ENCODE assay signal across 16 cellular contexts in the genomic region with DNA sequence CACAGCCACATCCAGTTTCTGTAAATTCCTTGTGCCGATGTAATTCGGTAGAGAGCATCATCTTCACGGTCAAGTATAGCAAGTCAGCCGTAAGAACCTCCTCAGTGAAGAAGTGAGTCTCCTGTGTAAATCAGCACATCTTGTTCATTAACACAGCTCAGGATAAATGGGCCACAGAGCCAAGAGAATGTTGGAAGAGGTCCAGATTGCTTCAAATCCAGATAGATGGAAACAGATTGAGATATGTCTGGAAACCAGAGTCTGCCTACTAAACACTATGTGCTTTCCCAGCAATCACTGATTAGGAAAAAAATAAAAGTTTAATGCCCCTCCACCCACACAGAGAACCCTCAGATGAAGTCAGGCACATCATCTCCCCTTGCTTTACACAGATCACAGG.
"Had no signal": no experiment of that assay in that cellular context is flagged by ENCODE, and none has a peak within 500 bp of the region (broad histone marks: within the 10 kb centered on the region; RNA-seq: fewer than 3 reads in every experiment).

No MANE protein-coding gene starts in this region.

- ATAC-seq: activated T-helper 17 cell treated with anti-CD3 and anti-CD28 coated beads, Interleukin-2, amount 50 U/mL, for 72 hours; effector memory CD8-positive, alpha-beta T cell; stimulated activated effector memory CD8-positive, alpha-beta T cell treated with anti-CD3 and anti-CD28 coated beads, Interleukin-12 subunit alpha, Interleukin-12 subunit beta, amount 100 ng/mL, for 72 hours had no signal

- H3K9me3 Mint-ChIP-seq: activated CD4-positive, alpha-beta T cell treated with anti-CD3 and anti-CD28 coated beads, Interleukin-2, amount 10 ng/mL, durations not matched to agents 24 days and 14 days; dendritic cell treated with granulocyte-macrophage colony-stimulating factor and Interleukin-4, amounts not matched to agents 40 ng/mL and 50 ng/mL, for 4 days; neural progenitor cell had no signal

- H3K36me3 Mint-ChIP-seq: neural progenitor cell; stimulated activated effector memory CD8-positive, alpha-beta T cell treated with anti-CD3 and anti-CD28 coated beads, Interleukin-12 subunit alpha, Interleukin-12 subunit beta, amount 100 ng/mL, for 72 hours had no signal

- DNase-seq: activated B cell treated with CpG ODN at 0.5 μM for 24 hours; activated CD4-positive, alpha-beta T cell treated with anti-CD3 and anti-CD28 coated beads, Interleukin-2, amount 10 ng/mL, durations not matched to agents 24 days and 14 days; activated CD8-positive, alpha-beta memory T cell treated with anti-CD3 and anti-CD28 coated beads for 24 hours; activated naive CD4-positive, alpha-beta T cell treated with anti-CD3 and anti-CD28 coated beads, Interleukin-2, amount 50 U/mL, for 16 hours; adrenal gland; central memory CD4-positive, alpha-beta T cell; effector memory CD8-positive, alpha-beta T cell; erythroblast; ovary; small intestine; tibial artery had no signal

- H3K36me3 ChIP-seq: adrenal gland, neural progenitor cell, ovary, tibial artery had no signal

- H3K27me3 ChIP-seq: adrenal gland, hepatocyte, neural progenitor cell, ovary, tibial artery had no signal

- H3K4me1 Mint-ChIP-seq: activated B cell treated with CpG ODN at 0.5 μM for 24 hours; activated CD4-positive, alpha-beta T cell treated with anti-CD3 and anti-CD28 coated beads, Interleukin-2, amount 10 ng/mL, durations not matched to agents 24 days and 14 days; activated T-helper 17 cell treated with anti-CD3 and anti-CD28 coated beads, Interleukin-2, amount 50 U/mL, for 72 hours; neural progenitor cell; stimulated activated effector memory CD8-positive, alpha-beta T cell treated with anti-CD3 and anti-CD28 coated beads, Interleukin-12 subunit alpha, Interleukin-12 subunit beta, amount 100 ng/mL, for 72 hours had no signal

- H3K4me3 ChIP-seq: adrenal gland, hepatocyte, neural progenitor cell, ovary, tibial artery had no signal

- H3K9me3 ChIP-seq: adrenal gland, ovary, tibial artery had no signal

- H3K27me3 Mint-ChIP-seq: activated B cell treated with CpG ODN at 0.5 μM for 24 hours; activated CD4-positive, alpha-beta T cell treated with anti-CD3 and anti-CD28 coated beads, Interleukin-2, amount 10 ng/mL, durations not matched to agents 24 days and 14 days; dendritic cell treated with granulocyte-macrophage colony-stimulating factor and Interleukin-4, amounts not matched to agents 40 ng/mL and 50 ng/mL, for 4 days; effector memory CD8-positive, alpha-beta T cell had no signal

- H3K4me1 ChIP-seq: adrenal gland, neural progenitor cell, tibial artery had no signal

- H3K27ac ChIP-seq: adrenal gland, hepatocyte, neural progenitor cell, ovary, tibial artery had no signal

- H3K27ac Mint-ChIP-seq: activated B cell treated with CpG ODN at 0.5 μM for 24 hours; activated CD4-positive, alpha-beta T cell treated with anti-CD3 and anti-CD28 coated beads, Interleukin-2, amount 10 ng/mL, durations not matched to agents 24 days and 14 days; activated T-helper 17 cell treated with anti-CD3 and anti-CD28 coated beads, Interleukin-2, amount 50 U/mL, for 72 hours; dendritic cell treated with granulocyte-macrophage colony-stimulating factor and Interleukin-4, amounts not matched to agents 40 ng/mL and 50 ng/mL, for 4 days; effector memory CD8-positive, alpha-beta T cell; neural progenitor cell; stimulated activated effector memory CD8-positive, alpha-beta T cell treated with anti-CD3 and anti-CD28 coated beads, Interleukin-12 subunit alpha, Interleukin-12 subunit beta, amount 100 ng/mL, for 72 hours had no signal

- H3K4me3 Mint-ChIP-seq: activated B cell treated with CpG ODN at 0.5 μM for 24 hours; activated CD4-positive, alpha-beta T cell treated with anti-CD3 and anti-CD28 coated beads, Interleukin-2, amount 10 ng/mL, durations not matched to agents 24 days and 14 days; activated T-helper 17 cell treated with anti-CD3 and anti-CD28 coated beads, Interleukin-2, amount 50 U/mL, for 72 hours; dendritic cell treated with granulocyte-macrophage colony-stimulating factor and Interleukin-4, amounts not matched to agents 40 ng/mL and 50 ng/mL, for 4 days; effector memory CD8-positive, alpha-beta T cell; neural progenitor cell; stimulated activated effector memory CD8-positive, alpha-beta T cell treated with anti-CD3 and anti-CD28 coated beads, Interleukin-12 subunit alpha, Interleukin-12 subunit beta, amount 100 ng/mL, for 72 hours had no signal
